In the genomic region with DNA sequence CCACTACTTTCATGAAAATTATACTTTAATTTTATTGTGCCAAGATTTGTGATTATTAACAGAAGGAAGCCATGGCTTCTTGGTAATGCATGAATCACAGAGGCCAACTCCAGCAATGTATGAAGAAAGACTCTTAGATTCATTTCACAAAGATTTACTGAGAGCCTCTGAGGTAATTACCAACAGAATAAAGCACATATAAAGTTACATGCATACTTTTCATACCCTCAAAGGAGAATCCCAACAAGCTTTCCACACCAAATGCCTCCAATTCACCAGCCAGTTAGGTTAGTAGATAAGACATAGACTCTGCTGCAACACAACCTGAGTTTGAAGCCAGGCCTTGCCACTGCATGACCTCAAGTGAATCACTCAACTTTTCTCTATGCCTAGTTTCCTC, we compare ENCODE assay signal across 16 cellular contexts. TPM values are rescaled to one million over a fixed set of nuclear protein-coding genes. Genes with fewer than 3 reads are reported as not detected.
DNase-seq lines count a peak whose midpoint lies in the region; ATAC-seq and TF ChIP-seq lines count a peak whose summit lies in the region.
"Had no signal": no experiment of that assay in that cellular context is flagged by ENCODE, and none has a peak within 500 bp of the region (broad histone marks: within the 10 kb centered on the region; RNA-seq: fewer than 3 reads in every experiment).

No MANE protein-coding gene starts in this region.

- CTCF ChIA-PET in AG04450 (lab: Charles Lee) = interaction anchor here (0.5 kb wide), 1 partner anchor 207 kb away, joined by 8 read pairs; no protein-coding TSS in a partner anchor
- CTCF ChIA-PET in activated CD4-positive, alpha-beta memory T cell treated with anti-CD3 and anti-CD28 coated beads for 36 hours (lab: Charles Lee) = interaction anchor here (1.0 to 1.2 kb wide), 2 partner anchors 11 to 172 kb away, joined by 3 read pairs; no protein-coding TSS in a partner anchor

- DNase-seq in AG04450 (ENCODE audit: low read depth, low spot score) (peak; percentile 34), DND-41 (no peak), fibroblast of lung (ENCODE audit: low read depth in 2 of 2) (peak; percentile 7 to 49), KG1 (lab: John Stamatoyannopoulos, UW) (no peak), CD14-positive monocyte (ENCODE audit: low spot score) (no peak), SIG-M5 (lab: John Stamatoyannopoulos, UW) (no peak)
- DNase-seq in activated CD4-positive, alpha-beta memory T cell treated with anti-CD3 and anti-CD28 coated beads for 36 hours = no peak
- DNase-seq: Caco-2, dorsolateral prefrontal cortex, lower lobe of right lung, NCI-H748 treated with DMSO at 0.1 percent for 48 hours, SHP77 treated with DMSO at 0.1 percent for 48 hours had no signal

- H3K4me2 ChIP-seq in DND-41 (ENCODE audit: insufficient read depth, low read length) = peak overlapping the region; percentile 72; the same call in 1 of the 2 replicates
- no peak overlapping the region for H3K4me2 ChIP-seq in fibroblast of lung (ENCODE audit: extremely low read depth, insufficient read depth, low read length)
- H3K4me2 ChIP-seq: hepatocyte had no signal

- TF ChIP-seq CTCF in AG04450 (IDR thresholded peaks at IDR 0.05; ENCODE audit: low read depth, low read length) (no peak), DND-41 (IDR thresholded peaks at IDR 0.05; ENCODE audit: borderline replicate concordance, extremely low read depth, low read length, poor library complexity, severe bottlenecking) (no peak), fibroblast of lung (conservative IDR thresholded peaks at IDR 0.05 in 1 of 2, IDR thresholded peaks at IDR 0.05 in 1 of 2; ENCODE audit: low read depth in 1 of 2, low read length in 2 of 2) (no peak), CD14-positive monocyte (IDR thresholded peaks at IDR 0.05) (no peak)

- H2AFZ ChIP-seq in DND-41 (ENCODE audit: low read depth, low read length) (no peak overlapping the region), fibroblast of lung (ENCODE audit: low read length) (no peak overlapping the region)
- H2AFZ ChIP-seq: hepatocyte, parathyroid adenoma had no signal

- peaks cover 51% of the 10 kb centered on the region for H3K4me1 Mint-ChIP-seq in activated CD4-positive, alpha-beta memory T cell treated with anti-CD3 and anti-CD28 coated beads for 36 hours (ENCODE audit: low read depth)
- peaks cover 12% of the 10 kb centered on the region for H3K4me1 Mint-ChIP-seq in CD14-positive monocyte

- H3K27me3 ChIP-seq in AG04450 (ENCODE audit: control insufficient read depth, insufficient read depth, low read length) (no peaks in the 10 kb centered on the region), DND-41 (ENCODE audit: insufficient read depth, low read length, poor library complexity) (no peaks in the 10 kb centered on the region), fibroblast of lung (ENCODE audit: control insufficient read depth, insufficient read depth, low read length) (no peaks in the 10 kb centered on the region)
- H3K27me3 ChIP-seq: dorsolateral prefrontal cortex, hepatocyte had no signal

- intact Hi-C loops in activated CD4-positive, alpha-beta memory T cell treated with anti-CD3 and anti-CD28 coated beads for 36 hours (cut with micrococcal nuclease) = loop anchor here (10.0 kb wide), 1 partner anchor 412 kb away; no protein-coding TSS in a partner anchor
- intact Hi-C loops in CD14-positive monocyte (cut with micrococcal nuclease) = no loop called here

- H4K20me1 ChIP-seq in DND-41 (ENCODE audit: insufficient read depth, low read length) (no peaks in the 10 kb centered on the region), fibroblast of lung (ENCODE audit: control insufficient read depth, extremely low read depth, insufficient read depth, low read length) (no peaks in the 10 kb centered on the region)

- peaks cover 53% of the 10 kb centered on the region for H3K79me2 ChIP-seq in DND-41 (ENCODE audit: insufficient read depth, low read length)
- no peaks in the 10 kb centered on the region for H3K79me2 ChIP-seq in fibroblast of lung (ENCODE audit: control insufficient read depth, insufficient read depth, low read length)
- H3K79me2 ChIP-seq: parathyroid adenoma had no signal

- no peaks in the 10 kb centered on the region for H3K27me3 Mint-ChIP-seq in activated CD4-positive, alpha-beta memory T cell treated with anti-CD3 and anti-CD28 coated beads for 36 hours
- peaks cover 0 to 2% (median 0%) of the 10 kb centered on the region in 3 donors for H3K27me3 Mint-ChIP-seq in CD14-positive monocyte (ENCODE audit: low read depth in 3 of 3)

- no peak overlapping the region for H3K4me3 Mint-ChIP-seq in activated CD4-positive, alpha-beta memory T cell treated with anti-CD3 and anti-CD28 coated beads for 36 hours
- no peak overlapping the region for H3K4me3 Mint-ChIP-seq in CD14-positive monocyte

- no peak overlapping the region for H3K4me3 ChIP-seq in AG04450 (ENCODE audit: low read depth, low read length)
- H3K4me3 ChIP-seq in DND-41 (ENCODE audit: low read depth in 1 of 2, low read length in 2 of 2) = no peak overlapping the region
- H3K4me3 ChIP-seq in fibroblast of lung (replicated peaks in 1 of 4; ENCODE audit: control extremely low read depth in 1 of 4, insufficient read depth in 1 of 4, low read depth in 3 of 4, low read length in 4 of 4) = no peak overlapping the region
- H3K4me3 ChIP-seq: dorsolateral prefrontal cortex, HAP-1, hepatocyte, lower lobe of right lung had no signal

- POLR2A ChIA-PET in AG04450 (lab: Yijun Ruan, JAX) = interaction anchor here (0.7 kb wide), 1 partner anchor 16 kb away, joined by 3 read pairs; no protein-coding TSS in a partner anchor
- POLR2A ChIA-PET in activated CD4-positive, alpha-beta memory T cell treated with anti-CD3 and anti-CD28 coated beads for 36 hours (lab: Charles Lee) = no interaction called here

- H3K36me3 ChIP-seq in DND-41 (ENCODE audit: insufficient read depth, low read length) (peaks cover 4% of the 10 kb centered on the region; the same call in 1 of the 2 replicates), fibroblast of lung (ENCODE audit: control insufficient read depth, insufficient read depth, low read length) (no peaks in the 10 kb centered on the region)
- H3K36me3 ChIP-seq: HAP-1, lower lobe of right lung had no signal

- peak overlapping the region; percentile 23 for H3K27ac ChIP-seq in AG04450 (ENCODE audit: low read depth, low read length)
- H3K27ac ChIP-seq in DND-41 (ENCODE audit: low read length) = peak overlapping the region; percentile 82
- H3K27ac ChIP-seq in fibroblast of lung (ENCODE audit: insufficient read depth, low read length) = no peak overlapping the region
- H3K27ac ChIP-seq: dorsolateral prefrontal cortex, hepatocyte, lower lobe of right lung, parathyroid adenoma had no signal

- ATAC-seq in DND-41 (ENCODE audit: insufficient read depth, low read depth) (no peak), GM18861 (IDR thresholded peaks at IDR 0.05; ENCODE audit: unreplicated experiment) (no peak)
- ATAC-seq: lower lobe of right lung had no signal

- peaks cover 8% of the 10 kb centered on the region for H3K36me3 Mint-ChIP-seq in activated CD4-positive, alpha-beta memory T cell treated with anti-CD3 and anti-CD28 coated beads for 36 hours
- H3K36me3 Mint-ChIP-seq in CD14-positive monocyte = peaks cover 9 to 36% of the 10 kb centered on the region in 2 donors

- H3K9ac ChIP-seq in DND-41 (ENCODE audit: low read depth, low read length) (no peak overlapping the region; the same call in 1 of the 2 replicates), fibroblast of lung (ENCODE audit: insufficient read depth, low read length) (no peak overlapping the region)
- H3K9ac ChIP-seq: parathyroid adenoma had no signal

- H3K27ac Mint-ChIP-seq in activated CD4-positive, alpha-beta memory T cell treated with anti-CD3 and anti-CD28 coated beads for 36 hours = peak overlapping the region; percentile 4
- H3K27ac Mint-ChIP-seq in CD14-positive monocyte = peak overlapping the region in 1 of 7 donors; percentile 0

- no peaks in the 10 kb centered on the region for H3K9me3 ChIP-seq in AG04450 (ENCODE audit: control insufficient read depth, insufficient read depth, low read length)
- no peaks in the 10 kb centered on the region for H3K9me3 ChIP-seq in DND-41 (ENCODE audit: insufficient read depth, low read length, severe bottlenecking)
- H3K9me3 ChIP-seq in fibroblast of lung (ENCODE audit: control insufficient read depth, insufficient read depth, low read depth, low read length) = no peaks in the 10 kb centered on the region
- H3K9me3 ChIP-seq: Caco-2, HAP-1, lower lobe of right lung had no signal

- peaks cover 36% of the 10 kb centered on the region for H3K4me1 ChIP-seq in DND-41 (ENCODE audit: insufficient read depth, low read length)
- H3K4me1 ChIP-seq in fibroblast of lung (ENCODE audit: control insufficient read depth, extremely low read depth, insufficient read depth, low read length) = peaks cover 4% of the 10 kb centered on the region
- H3K4me1 ChIP-seq: Caco-2, HAP-1, lower lobe of right lung had no signal

- H3K9me3 Mint-ChIP-seq in activated CD4-positive, alpha-beta memory T cell treated with anti-CD3 and anti-CD28 coated beads for 36 hours = no peaks in the 10 kb centered on the region
- no peaks in the 10 kb centered on the region for H3K9me3 Mint-ChIP-seq in CD14-positive monocyte

RNA-seq across cellular contexts. Expression of gene HBS1L, which starts 41.9 kb away (rescaled TPM):
- polyA plus RNA-seq in AG04450 (2011; rRNA removed) = 74.2 and 101 TPM in 2 replicates
- polyA minus RNA-seq in AG04450 (2011; rRNA and poly(A)+ RNA removed) = 59.5 and 100 TPM in 2 replicates
- 100 to 1,000 TPM; 117 to 123 TPM for total RNA-seq in activated CD4-positive, alpha-beta memory T cell treated with anti-CD3 and anti-CD28 coated beads for 36 hours
- total RNA-seq in fibroblast of lung = 88.6 and 118 TPM in 2 replicates
- polyA plus RNA-seq in fibroblast of lung = 100 and 106 TPM in 2 replicates
- polyA plus RNA-seq in fibroblast of lung (2012) = 64.9 and 71.8 TPM in 2 replicates
- polyA minus RNA-seq in fibroblast of lung (ENCODE audit: low replicate concordance) = 7.9 and 26.9 TPM in 2 replicates
- 10 to 100 TPM; 36.3 to 48.9 TPM for polyA plus RNA-seq in CD14-positive monocyte

Comparison
In these comparisons a context has a peak if more than half of its experiments do, and no peak if none do; other contexts are left out.
1. DNase-seq: peak in AG04450 (single experiment) and fibroblast of lung (2 of 2); none in DND-41 (single experiment), activated CD4-positive, alpha-beta memory T cell treated with anti-CD3 and anti-CD28 coated beads for 36 hours (single experiment), KG1 (single experiment), CD14-positive monocyte (single experiment) and SIG-M5 (single experiment).